Comparison of ENCODE assay signal across 8 cellular contexts in genomic region chr7:66493235-66494181, GRCh38.
DNase-seq lines count a peak whose midpoint lies in the region; ATAC-seq and TF ChIP-seq lines count a peak whose summit lies in the region.

No MANE protein-coding gene starts in this region.

- H3K27me3 ChIP-seq in SU-DHL-6 (ENCODE audit: low read length) (no peaks in the 10 kb centered on the region), adipocyte (replicated peaks; ENCODE audit: control insufficient read depth, insufficient read depth, low read length) (no peaks in the 10 kb centered on the region), upper lobe of left lung (no peaks in the 10 kb centered on the region)

- TF ChIP-seq POLR2A in upper lobe of left lung (IDR thresholded peaks at IDR 0.05), result peak; percentile 80 to 97 (median 94)

- peak; percentile 91 for DNase-seq in NCI-H128 (lab: John Stamatoyannopoulos, UW; ENCODE audit: unreplicated experiment)
- peak; percentile 99 for DNase-seq in adipocyte (ENCODE audit: low read depth)
- DNase-seq in cardiac septum (ENCODE audit: low spot score), result peak; percentile 99
- peak; percentile 98 for DNase-seq in pons (ENCODE audit: low spot score)
- DNase-seq in upper lobe of left lung, result peak; percentile 98 to 99

- no peaks in the 10 kb centered on the region for H3K79me2 ChIP-seq in SU-DHL-6 (ENCODE audit: insufficient read depth, low read length)

- WGBS in upper lobe of left lung, 2 donors, result 0 to 1% methylated on average over 21 to 51 of the region's 68 CpGs

- H3K27ac ChIP-seq in SU-DHL-6 (ENCODE audit: low read depth, low read length), result peak overlapping the region; percentile 21
- H3K27ac ChIP-seq in upper lobe of left lung, result peak overlapping the region; percentile 91 to 95 (median 92)

- intact Hi-C loops in cardiac septum (cut with DNase I), result no loop called here

- H3K4me3 ChIP-seq in SU-DHL-6 (ENCODE audit: insufficient read depth, low read length, poor library complexity, severe bottlenecking) (peak overlapping the region; percentile 60), adipocyte (ENCODE audit: low read length) (peak overlapping the region; percentile 93), upper lobe of left lung (peak overlapping the region; percentile 63 to 98 (median 76))

- peak; percentile 98 for ATAC-seq in HG02678 (IDR thresholded peaks at IDR 0.05; ENCODE audit: unreplicated experiment)
- ATAC-seq in upper lobe of left lung (ENCODE audit: low FRiP score in 2 of 2), result peak; percentile 99

- peaks cover 5% of the 10 kb centered on the region for H3K4me1 ChIP-seq in adipocyte (ENCODE audit: control insufficient read depth, insufficient read depth, low read length)
- peaks cover 11 to 21% (median 11%) of the 10 kb centered on the region in 4 donors for H3K4me1 ChIP-seq in upper lobe of left lung

- H4K20me1 ChIP-seq in SU-DHL-6 (ENCODE audit: low read depth, low read length), result no peaks in the 10 kb centered on the region

- TF ChIP-seq EP300 in upper lobe of left lung (IDR thresholded peaks at IDR 0.05), result peak in 1 of 4 donors; percentile 55

- H3K9ac ChIP-seq in SU-DHL-6 (ENCODE audit: low read length), result peak overlapping the region; percentile 77
- peak overlapping the region; percentile 94 for H3K9ac ChIP-seq in adipocyte (ENCODE audit: low read length)

- peaks cover 5% of the 10 kb centered on the region; the same call in 1 of the 2 replicates for H3F3A ChIP-seq in SU-DHL-6 (ENCODE audit: insufficient read depth)

- H3K9me3 ChIP-seq in SU-DHL-6 (ENCODE audit: insufficient read depth, low read length) (no peaks in the 10 kb centered on the region), adipocyte (ENCODE audit: control insufficient read depth, low read length) (no peaks in the 10 kb centered on the region), upper lobe of left lung (no peaks in the 10 kb centered on the region)

- H3K36me3 ChIP-seq in SU-DHL-6 (ENCODE audit: low read length) (no peaks in the 10 kb centered on the region), adipocyte (ENCODE audit: control insufficient read depth, insufficient read depth, low read length, severe bottlenecking) (no peaks in the 10 kb centered on the region), upper lobe of left lung (no peaks in the 10 kb centered on the region)

- H3K4me2 ChIP-seq in SU-DHL-6 (ENCODE audit: low read depth, low read length, poor library complexity, severe bottlenecking), result peak overlapping the region; percentile 55

- H3K9me2 ChIP-seq in SU-DHL-6 (replicated peaks; ENCODE audit: insufficient read depth, low read length), result no peaks in the 10 kb centered on the region

- TF ChIP-seq CTCF in GM12872 (IDR thresholded peaks at IDR 0.05; ENCODE audit: insufficient read depth, low read depth, low read length) (peak; percentile 50), SU-DHL-6 (IDR thresholded peaks at IDR 0.05; ENCODE audit: insufficient read depth, low read length, poor library complexity, severe bottlenecking) (no peak), upper lobe of left lung (IDR thresholded peaks at IDR 0.05) (peak in 4 of 6 experiments; percentile 58 to 76 (median 68))

- H2AFZ ChIP-seq in SU-DHL-6 (ENCODE audit: low read depth, low read length, severe bottlenecking), result peak overlapping the region; percentile 77

Comparison
In these comparisons a context has a peak if more than half of its experiments do, and no peak if none do; other contexts are left out.
1. Peak in every context shown above with its lines: DNase-seq, ATAC-seq, H3K4me3 ChIP-seq and H3K27ac ChIP-seq.